In genomic region chr11:38460901-38461300, GRCh38 we compare ENCODE assay signal across 10 cellular contexts.
A peak's percentile ranks its signal among the peaks of the same experiment; 100 is the strongest.
DNase-seq lines count a peak whose midpoint lies in the region; ATAC-seq, FAIRE-seq and TF ChIP-seq lines count a peak whose summit lies in the region.
"Had no signal": no experiment of that assay in that cellular context is flagged by ENCODE, and none has a peak within 500 bp of the region (broad histone marks: within the 10 kb centered on the region; RNA-seq: fewer than 3 reads in every experiment).

No MANE protein-coding gene starts in this region.

- H3K36me3 ChIP-seq in bronchial epithelial cell (ENCODE audit: control insufficient read depth, insufficient read depth, low read length), result no peaks in the 10 kb centered on the region

- no peaks in the 10 kb centered on the region for H3K27me3 ChIP-seq in bronchial epithelial cell (ENCODE audit: control insufficient read depth, insufficient read depth, low read length)

- TF ChIP-seq POLR2A in GM18505 (IDR thresholded peaks at IDR 0.05; ENCODE audit: borderline replicate concordance, extremely low read depth, insufficient read depth, insufficient read length), result no peak

- no peak for TF ChIP-seq CTCF in bronchial epithelial cell (IDR thresholded peaks at IDR 0.05; ENCODE audit: insufficient read depth, low read length, severe bottlenecking)

- DNase-seq in COLO829 (ENCODE audit: low spot score) (peak; percentile 35), NCI-H1436 treated with DMSO at 0.1 percent for 48 hours (lab: John Stamatoyannopoulos, UW) (peak; percentile 34), bronchial epithelial cell (ENCODE audit: low read depth) (peak; percentile 74), mucosa of gallbladder (ENCODE audit: low spot score) (peak; percentile 31), ACHN (no peak), NCI-H748 (lab: John Stamatoyannopoulos, UW; ENCODE audit: unreplicated experiment) (no peak)
- DNase-seq: activated B cell treated with CpG ODN at 0.5 μM for 24 hours; activated naive CD8-positive, alpha-beta T cell treated with anti-CD3 and anti-CD28 coated beads, Interleukin-2, amount 10 ng/mL, durations not matched to agents 7 days and 5 days had no signal

- ATAC-seq in GM18505 (IDR thresholded peaks at IDR 0.05; ENCODE audit: unreplicated experiment) (no peak), GM21529 (IDR thresholded peaks at IDR 0.05; ENCODE audit: unreplicated experiment) (no peak)

- no peak overlapping the region for H3K4me3 ChIP-seq in bronchial epithelial cell (ENCODE audit: low read depth, low read length)

- in situ Hi-C loops in ACHN (cut with HindIII; ENCODE audit: low pct_ligation_motif_present, low pct_unique_long_range_greater_than_20kb, low sequenced_read_pairs), result no loop called here

- no peak for FAIRE-seq in bronchial epithelial cell (lab: Jason Lieb, UNC)

Comparison
In these comparisons a context has a peak if more than half of its experiments do, and no peak if none do; other contexts are left out.
1. DNase-seq: peak in COLO829 (single experiment), NCI-H1436 treated with DMSO at 0.1 percent for 48 hours (single experiment), bronchial epithelial cell (single experiment) and mucosa of gallbladder (single experiment); none in ACHN (single experiment) and NCI-H748 (single experiment).